Comparison of ENCODE assay signal across 2 cellular contexts in genomic region chr10:71433983-71434744, GRCh38.
TF ChIP-seq lines count a peak whose summit lies in the region.

No MANE protein-coding gene starts in this region.

TF ChIP-seq in SK-N-SH, 30 proteins besides CTCF, POLR2A, EP300 and RAD21 (continued from another document):
- TF ChIP-seq REST (IDR thresholded peaks at IDR 0.05; ENCODE audit: low read depth, low read length), result no peak
- TF ChIP-seq EZH2phosphoT487 (IDR thresholded peaks at IDR 0.05; ENCODE audit: borderline replicate concordance, low read depth), result no peak
- no peak for TF ChIP-seq JUND (IDR thresholded peaks at IDR 0.05)
- no peak for TF ChIP-seq MXI1 (IDR thresholded peaks at IDR 0.05; ENCODE audit: low read depth, low read length)
- no peak for TF ChIP-seq MEF2A (IDR thresholded peaks at IDR 0.05; ENCODE audit: borderline replicate concordance, low read depth)
- TF ChIP-seq RCOR1 (IDR thresholded peaks at IDR 0.05; ENCODE audit: low read length), result no peak
- no peak for TF ChIP-seq TEAD4 (IDR thresholded peaks at IDR 0.05; ENCODE audit: borderline replicate concordance, insufficient read depth)
- TF ChIP-seq GABPA (IDR thresholded peaks at IDR 0.05; ENCODE audit: low read depth), result no peak
- TF ChIP-seq YY1 (IDR thresholded peaks at IDR 0.05; ENCODE audit: low read depth), result no peak
- TF ChIP-seq IRF3 (IDR thresholded peaks at IDR 0.05; ENCODE audit: low read depth, low read length), result no peak
TF ChIP-seq in SK-N-SH: peak in this region for 0.

TF ChIP-seq in SK-N-SH treated with all-trans-retinoic acid at 6 μM for 48 hours, 23 proteins besides CTCF, POLR2A, EP300 and RAD21 (continued from another document):
- TF ChIP-seq SNAI2 (CRISPR knock-in tag; IDR thresholded peaks at IDR 0.05), result no peak
